8 cellular contexts compared by ENCODE assay signal in the genomic region with DNA sequence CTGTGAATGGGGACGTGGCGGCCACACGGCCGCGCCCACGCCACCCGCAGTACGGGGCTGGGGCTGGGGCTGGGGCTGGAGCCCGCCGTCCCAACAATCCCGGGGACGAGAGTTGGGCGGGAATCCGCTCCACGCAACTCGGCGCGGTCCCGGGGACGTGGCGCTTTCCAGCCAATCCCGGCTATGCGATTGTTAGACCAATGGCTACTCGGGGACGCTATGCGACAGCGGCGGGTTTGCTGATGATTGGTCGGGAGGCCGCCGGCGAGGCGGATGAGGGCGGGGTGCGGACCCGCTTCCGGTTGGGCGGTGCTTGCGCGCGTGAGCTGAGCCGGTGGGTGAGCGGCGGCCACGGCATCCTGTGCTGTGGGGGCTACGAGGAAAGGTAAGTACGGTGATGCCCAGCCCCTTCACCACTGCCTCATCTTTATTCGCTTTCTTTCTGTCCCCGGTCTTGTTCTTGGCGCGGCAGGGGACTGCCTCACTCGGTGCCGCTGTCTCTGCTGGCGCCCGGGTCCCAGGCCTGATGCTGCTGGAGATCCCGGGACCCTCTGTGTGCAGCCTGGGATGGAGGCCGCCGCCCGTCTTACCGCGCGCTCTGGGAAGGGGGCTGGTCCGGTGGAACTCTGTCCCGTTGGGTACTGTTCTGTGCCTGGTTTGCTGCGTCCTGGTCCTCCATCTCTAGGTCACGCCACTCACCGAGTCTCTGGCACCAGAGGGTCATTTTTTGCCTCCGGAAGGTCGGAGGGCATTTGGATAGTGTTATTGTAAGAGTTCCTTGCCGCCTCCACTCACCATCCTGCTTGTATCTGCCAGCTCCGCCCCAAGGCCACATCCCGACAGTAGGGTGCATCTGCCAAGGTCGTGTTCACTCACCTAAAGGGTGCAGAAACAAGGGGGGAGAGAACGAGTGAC. TPM values are rescaled to one million over a fixed set of nuclear protein-coding genes. Genes with fewer than 3 reads are reported as not detected.
DNase-seq lines count a peak whose midpoint lies in the region; ATAC-seq and TF ChIP-seq lines count a peak whose summit lies in the region.

CALU (plus strand) TSS at position 312 of the 915 bp plus-strand sequence. CDS start 9,225 bp downstream, outside the sequence.

- intact Hi-C loops in PC-3 (cut with micrococcal nuclease) = no loop called here

- H3K36me3 ChIP-seq in PC-3 (ENCODE audit: low read depth, low read length) = peaks cover 8% of the 10 kb centered on the region

- TSS peak; percentile 52 for BruUV-seq in PC-3 (replicated peaks; lab: Mats Ljungman, UMichigan)

- H3K9me3 ChIP-seq in PC-3 (ENCODE audit: low read length) = no peaks in the 10 kb centered on the region

- peak within 1 kb of the TSS; percentile 78 for H3K27ac ChIP-seq in PC-3 (ENCODE audit: low read length)

- ATAC-seq in GM21576 (IDR thresholded peaks at IDR 0.05; ENCODE audit: unreplicated experiment) = peak; percentile 97
- peak; percentile 91 for ATAC-seq in PC-3

- TF ChIP-seq CTCF in PC-3 (conservative IDR thresholded peaks at IDR 0.05; ENCODE audit: low read depth, low read length) = no peak
- TF ChIP-seq CTCF in epithelial cell of proximal tubule (conservative IDR thresholded peaks at IDR 0.05; ENCODE audit: low read depth, low read length) = no peak

- DNase-seq in DMS114 treated with DMSO at 0.1 percent for 48 hours (lab: John Stamatoyannopoulos, UW; ENCODE audit: unreplicated experiment) = peak; percentile 92
- DNase-seq in PC-3 = peak; percentile 97
- peak; percentile 92 for DNase-seq in activated T-cell treated with anti-CD3 and anti-CD28 coated beads, Interleukin-2, amount 50 U/mL, for 1 hour
- peak; percentile 57 for DNase-seq in epithelial cell of proximal tubule (ENCODE audit: low read depth)
- peak; percentile 96 for DNase-seq in mucosa of gallbladder (ENCODE audit: low spot score)
- DNase-seq in stimulated activated CD8-positive, alpha-beta memory T cell treated with anti-CD3 and anti-CD28 coated beads, Interleukin-4, amount 100 ng/mL, for 4 hours (ENCODE audit: low read depth in 2 of 2, low spot score in 1 of 2) = peak; percentile 82 to 90

- H3K9me2 ChIP-seq in PC-3 (replicated peaks; ENCODE audit: low read length) = no peaks in the 10 kb centered on the region

- H3K27me3 ChIP-seq in PC-3 (ENCODE audit: low read length) = no peaks in the 10 kb centered on the region

- CTCF ChIA-PET in PC-3 (lab: Charles Lee) = no interaction called here

- H3F3A ChIP-seq in PC-3 (ENCODE audit: low read length, unreplicated experiment) = no peaks in the 10 kb centered on the region

- POLR2A ChIA-PET in PC-3 (lab: Charles Lee; ENCODE audit: unreplicated experiment) = interaction anchor here (0.6 to 0.9 kb wide), 6 partner anchors 64 to 1154 kb away, joined by 3 to 8 read pairs (median 4); partner anchors contain the start of gene GCC1

- H3K4me1 ChIP-seq in PC-3 (ENCODE audit: insufficient read depth, low read length) = peaks cover 49% of the 10 kb centered on the region

- no peak for TF ChIP-seq EP300 in Ishikawa (IDR thresholded peaks at IDR 0.05; ENCODE audit: borderline replicate concordance)

- H3K4me3 ChIP-seq in PC-3 (ENCODE audit: low read length) (peak within 1 kb of the TSS; percentile 96), epithelial cell of proximal tubule (ENCODE audit: low read depth, low read length) (peak within 1 kb of the TSS; percentile 95)

- peak within 1 kb of the TSS; percentile 89 for H3K4me2 ChIP-seq in PC-3 (ENCODE audit: low read length)

- H3K9ac ChIP-seq in PC-3 (ENCODE audit: low read length) = peak within 1 kb of the TSS; percentile 95

- H2AFZ ChIP-seq in PC-3 (ENCODE audit: low read length) = peak within 1 kb of the TSS; percentile 79

- peaks cover 33% of the 10 kb centered on the region for H4K20me1 ChIP-seq in PC-3 (ENCODE audit: low read length)

- TF ChIP-seq RAD21 in Ishikawa (IDR thresholded peaks at IDR 0.05; ENCODE audit: low read depth) = no peak

- peaks cover 52% of the 10 kb centered on the region for H3K79me2 ChIP-seq in PC-3 (ENCODE audit: low read length)

TF ChIP-seq in Ishikawa, 13 proteins besides CTCF, POLR2A, EP300 and RAD21:
- peak; percentile 62 for TF ChIP-seq CREB1 (IDR thresholded peaks at IDR 0.05; ENCODE audit: low read depth)
- TF ChIP-seq YY1 (IDR thresholded peaks at IDR 0.05; ENCODE audit: low read depth) = no peak
- TF ChIP-seq, protein P1, sequence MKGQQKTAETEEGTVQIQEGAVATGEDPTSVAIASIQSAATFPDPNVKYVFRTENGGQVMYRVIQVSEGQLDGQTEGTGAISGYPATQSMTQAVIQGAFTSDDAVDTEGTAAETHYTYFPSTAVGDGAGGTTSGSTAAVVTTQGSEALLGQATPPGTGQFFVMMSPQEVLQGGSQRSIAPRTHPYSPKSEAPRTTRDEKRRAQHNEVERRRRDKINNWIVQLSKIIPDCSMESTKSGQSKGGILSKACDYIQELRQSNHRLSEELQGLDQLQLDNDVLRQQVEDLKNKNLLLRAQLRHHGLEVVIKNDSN (IDR thresholded peaks at IDR 0.05) = 0 out of 2 replicates have a peak, but pooled peaks have one; percentile 24
- TF ChIP-seq, protein P2, sequence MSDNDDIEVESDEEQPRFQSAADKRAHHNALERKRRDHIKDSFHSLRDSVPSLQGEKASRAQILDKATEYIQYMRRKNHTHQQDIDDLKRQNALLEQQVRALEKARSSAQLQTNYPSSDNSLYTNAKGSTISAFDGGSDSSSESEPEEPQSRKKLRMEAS (IDR thresholded peaks at IDR 0.05) = peak; percentile 94
- no peak for TF ChIP-seq CEBPB (IDR thresholded peaks at IDR 0.05)
- peak; percentile 38 for TF ChIP-seq EGR1 (IDR thresholded peaks at IDR 0.05)
- peak; percentile 78 for TF ChIP-seq ZBTB7A (IDR thresholded peaks at IDR 0.05; ENCODE audit: low read depth)
- TF ChIP-seq TAF1 (IDR thresholded peaks at IDR 0.05; ENCODE audit: low read depth) = peak; percentile 76
- peak; percentile 40; the same call in 1 of the 2 replicates for TF ChIP-seq TCF12 (IDR thresholded peaks at IDR 0.05; ENCODE audit: low read depth)
- no peak for TF ChIP-seq NFIC (IDR thresholded peaks at IDR 0.05)

RNA-seq across cellular contexts. Expression of gene CALU, which starts in this region (rescaled TPM):
- total RNA-seq in PC-3 (2014; rRNA removed) = 169 and 205 TPM in 2 replicates
- total RNA-seq in epithelial cell of proximal tubule = 174 and 198 TPM in 2 replicates
- 75.8 TPM for total RNA-seq in mucosa of gallbladder

Comparison
In these comparisons a context has a peak if more than half of its experiments do, and no peak if none do; other contexts are left out.
1. Peak in every context shown above with its lines: DNase-seq, ATAC-seq, H3K4me3 ChIP-seq and H3K27ac ChIP-seq.